8 cellular contexts compared by ENCODE assay signal in genomic region chr3:196942226-196942914, GRCh38. TPM values are rescaled to one million over a fixed set of nuclear protein-coding genes. Genes with fewer than 3 reads are reported as not detected.
A peak's percentile ranks its signal among the peaks of the same experiment; 100 is the strongest.
DNase-seq lines count a peak whose midpoint lies in the region; ATAC-seq and TF ChIP-seq lines count a peak whose summit lies in the region.

TSS of gene NCBP2 (minus strand) at chr3:196942528. CDS start at chr3:196942503, 25 bp downstream.

- DNase-seq in NCI-H1417 treated with DMSO at 0.1 percent for 48 hours (lab: John Stamatoyannopoulos, UW) (peak; percentile 83), SW480 (ENCODE audit: low spot score) (peak; percentile 98), adipocyte (ENCODE audit: low read depth) (peak; percentile 99), cardiac septum (ENCODE audit: low spot score) (peak; percentile 99), pons (ENCODE audit: low spot score) (peak; percentile 93), type B pancreatic cell (ENCODE audit: extremely low spot score, unreplicated experiment) (peak; percentile 99)

- TF ChIP-seq CTCF in GM12875 (IDR thresholded peaks at IDR 0.05; ENCODE audit: borderline replicate concordance, insufficient read depth, low read depth, low read length) (peak; percentile 84), type B pancreatic cell (conservative IDR thresholded peaks at IDR 0.05) (peak; percentile 73)

- H3K4me1 Mint-ChIP-seq in type B pancreatic cell (ENCODE audit: unreplicated experiment), result peaks cover 31% of the 10 kb centered on the region

- peak within 1 kb of the TSS; percentile 97 for H3K9ac ChIP-seq in adipocyte (ENCODE audit: low read length)

- peak; percentile 95 for ATAC-seq in HG02798 (IDR thresholded peaks at IDR 0.05; ENCODE audit: poor library complexity, unreplicated experiment)

- H3K4me1 ChIP-seq in adipocyte (ENCODE audit: control insufficient read depth, insufficient read depth, low read length), result peaks cover 30% of the 10 kb centered on the region

- H3K4me3 ChIP-seq in GM12875 (ENCODE audit: low read depth, low read length) (peak within 1 kb of the TSS; percentile 89), adipocyte (ENCODE audit: low read length) (peak within 1 kb of the TSS; percentile 96)

- intact Hi-C loops in cardiac septum (cut with DNase I), result loop anchor here (1.0 kb wide), 1 partner anchor 75 kb away; the partner anchor contains the start of gene SENP5

- peaks cover 25% of the 10 kb centered on the region for H3K36me3 ChIP-seq in adipocyte (ENCODE audit: control insufficient read depth, insufficient read depth, low read length, severe bottlenecking)

- no peaks in the 10 kb centered on the region for H3K9me3 Mint-ChIP-seq in type B pancreatic cell

- no peaks in the 10 kb centered on the region for H3K27me3 ChIP-seq in adipocyte (replicated peaks; ENCODE audit: control insufficient read depth, insufficient read depth, low read length)

- H3K36me3 Mint-ChIP-seq in type B pancreatic cell, result peaks cover 16% of the 10 kb centered on the region

- peak within 1 kb of the TSS; percentile 99 for H3K27ac Mint-ChIP-seq in type B pancreatic cell

- H3K9me3 ChIP-seq in adipocyte (ENCODE audit: control insufficient read depth, low read length), result no peaks in the 10 kb centered on the region

- no peaks in the 10 kb centered on the region for H3K27me3 Mint-ChIP-seq in type B pancreatic cell

- peak within 1 kb of the TSS; percentile 99 for H3K4me3 Mint-ChIP-seq in type B pancreatic cell

RNA-seq across cellular contexts. Expression of gene NCBP2, which starts in this region (rescaled TPM):
- 47.1 TPM for total RNA-seq in cardiac septum
- total RNA-seq in type B pancreatic cell (ENCODE audit: low replicate concordance), result 61.1 and 81.2 TPM in 2 replicates

Comparison
In these comparisons a context has a peak if more than half of its experiments do, and no peak if none do; other contexts are left out.
1. Peak in every context shown above with its lines: DNase-seq, ATAC-seq and H3K4me3 ChIP-seq.